In the genomic region with DNA sequence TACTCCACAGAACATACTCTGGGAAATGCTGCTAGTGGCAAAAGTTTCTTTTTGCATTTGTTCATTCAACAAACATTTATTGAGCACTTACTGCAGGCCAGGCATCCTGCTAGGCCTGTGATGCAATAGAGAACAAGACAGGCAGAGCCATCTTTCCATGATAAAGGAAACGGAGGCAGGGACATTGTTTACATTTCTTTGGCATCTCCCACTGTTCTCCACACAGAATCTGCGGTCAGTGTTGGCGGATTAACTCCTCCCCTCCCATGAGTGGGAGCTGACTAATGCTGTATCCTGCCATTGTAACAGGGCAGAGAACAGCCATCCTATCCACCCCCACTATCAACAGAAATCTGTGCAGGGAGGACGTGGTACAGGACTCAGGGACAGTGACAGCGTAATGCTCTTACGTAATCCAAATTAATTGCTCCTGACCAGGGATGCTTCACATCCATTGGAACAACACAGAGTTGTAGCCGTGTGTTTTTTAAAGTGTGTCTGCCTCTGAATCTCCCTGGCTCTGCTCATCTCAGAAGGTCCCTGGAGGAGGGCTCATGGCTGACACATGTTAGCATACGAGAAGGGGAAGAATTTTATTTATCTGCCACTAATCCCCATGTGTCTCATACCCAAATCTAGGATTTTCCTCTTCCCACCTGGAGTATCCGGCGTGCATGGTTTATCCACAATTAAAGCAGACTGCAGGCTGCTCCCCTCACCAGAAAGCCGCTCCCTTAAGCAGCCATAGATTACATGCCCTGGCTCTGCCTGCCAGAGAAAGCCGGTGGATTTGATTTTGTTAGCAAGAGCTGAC, we compare ENCODE assay signal across 1 cellular context.
TF ChIP-seq lines count a peak whose summit lies in the region.

No MANE protein-coding gene starts in this region.

TF ChIP-seq in SK-N-SH, 30 proteins besides CTCF, POLR2A, EP300 and RAD21 (continued from another document):
- TF ChIP-seq RCOR1 (IDR thresholded peaks at IDR 0.05; ENCODE audit: low read length) (no peak), MXI1 (IDR thresholded peaks at IDR 0.05; ENCODE audit: low read depth, low read length) (no peak), CHD2 (IDR thresholded peaks at IDR 0.05; ENCODE audit: low read length, partially characterized antibody) (peak; percentile 66), RXRA (IDR thresholded peaks at IDR 0.05; ENCODE audit: borderline replicate concordance, low read depth) (peak; percentile 40; the same call in 1 of the 2 replicates), TEAD4 (IDR thresholded peaks at IDR 0.05; ENCODE audit: borderline replicate concordance, insufficient read depth) (no peak), PBX3 (IDR thresholded peaks at IDR 0.05) (peak; percentile 66), EZH2phosphoT487 (IDR thresholded peaks at IDR 0.05; ENCODE audit: borderline replicate concordance, low read depth) (no peak), ZBTB33 (IDR thresholded peaks at IDR 0.05; ENCODE audit: borderline replicate concordance, low read depth) (peak; percentile 65; the same call in 1 of the 2 replicates), ELF1 (IDR thresholded peaks at IDR 0.05) (no peak)
- TF ChIP-seq, protein P1, sequence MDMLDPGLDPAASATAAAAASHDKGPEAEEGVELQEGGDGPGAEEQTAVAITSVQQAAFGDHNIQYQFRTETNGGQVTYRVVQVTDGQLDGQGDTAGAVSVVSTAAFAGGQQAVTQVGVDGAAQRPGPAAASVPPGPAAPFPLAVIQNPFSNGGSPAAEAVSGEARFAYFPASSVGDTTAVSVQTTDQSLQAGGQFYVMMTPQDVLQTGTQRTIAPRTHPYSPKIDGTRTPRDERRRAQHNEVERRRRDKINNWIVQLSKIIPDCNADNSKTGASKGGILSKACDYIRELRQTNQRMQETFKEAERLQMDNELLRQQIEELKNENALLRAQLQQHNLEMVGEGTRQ (IDR thresholded peaks at IDR 0.05; ENCODE audit: borderline replicate concordance, low read depth, low read length) = no peak
